ENCODE assay signal across 4 cellular contexts in genomic region chr1:41308520-41308919, GRCh38. TPM values are rescaled to one million over a fixed set of nuclear protein-coding genes. Genes with fewer than 3 reads are reported as not detected.
"Had no signal": no experiment of that assay in that cellular context is flagged by ENCODE, and none has a peak within 500 bp of the region (broad histone marks: within the 10 kb centered on the region; RNA-seq: fewer than 3 reads in every experiment).

No MANE protein-coding gene starts in this region.

RNA-seq across cellular contexts. Expression of gene FOXO6, which starts 52.7 kb away (rescaled TPM):
- total RNA-seq: dermis blood vessel endothelial cell, esophagus mucosa, glomerular endothelial cell, subcutaneous adipose tissue had no signal
